Comparison of ENCODE assay signal across 27 cellular contexts in genomic region chr3:57089043-57089442, GRCh38. TPM values are rescaled to one million over a fixed set of nuclear protein-coding genes. Genes with fewer than 3 reads are reported as not detected.
A peak's percentile ranks its signal among the peaks of the same experiment; 100 is the strongest.
DNase-seq lines count a peak whose midpoint lies in the region; ATAC-seq, FAIRE-seq and TF ChIP-seq lines count a peak whose summit lies in the region.
"Had no signal": no experiment of that assay in that cellular context is flagged by ENCODE, and none has a peak within 500 bp of the region (broad histone marks: within the 10 kb centered on the region; RNA-seq: fewer than 3 reads in every experiment).

No MANE protein-coding gene starts in this region.

- H3K79me2 ChIP-seq in HepG2 (ENCODE audit: insufficient read depth, low read length) = no peaks in the 10 kb centered on the region

- no peak for TF ChIP-seq RAD21 in HepG2 (CRISPR knock-in tag; IDR thresholded peaks at IDR 0.05)

- peak; percentile 15 for FAIRE-seq in HepG2 (lab: Jason Lieb, UNC)
- FAIRE-seq: A549, D721Med, GM12878, GM19239, H1 had no signal

- no peaks in the 10 kb centered on the region for H4K20me1 ChIP-seq in HepG2 (ENCODE audit: insufficient read depth, low read length)
- H4K20me1 ChIP-seq: BLaER1 treated with 17β-estradiol and CSF1 and Interleukin-3, amounts not matched to agents 10 nM and 100 nM had no signal

- no peak overlapping the region for H3K4me3 Mint-ChIP-seq in neural crest cell
- H3K4me3 Mint-ChIP-seq: CD14-positive monocyte; CD4-positive, alpha-beta T cell; CD8-positive, alpha-beta memory T cell had no signal

- peak overlapping the region; percentile 81 for H3K27ac Mint-ChIP-seq in neural crest cell (ENCODE audit: unreplicated experiment)
- H3K27ac Mint-ChIP-seq: CD4-positive, alpha-beta T cell; CD8-positive, alpha-beta memory T cell had no signal

- peak overlapping the region; percentile 8; the same call in 1 of the 2 replicates for H3K4me2 ChIP-seq in HepG2 (ENCODE audit: low read depth, low read length)
- H3K4me2 ChIP-seq: A549; BLaER1 treated with 17β-estradiol and CSF1 and Interleukin-3, amounts not matched to agents 10 nM and 100 nM had no signal

- CTCF ChIA-PET in HepG2 (lab: Yijun Ruan, JAX; ENCODE audit: low intra/inter-chr PET ratio, low total read pairs) = no interaction called here

- DNase-seq in HepG2 (ENCODE audit: low spot score) (peak; percentile 40), right lobe of liver (no peak), left kidney (ENCODE audit: low read depth, low spot score) (peak; percentile 44), neural crest cell (ENCODE audit: low read depth, low spot score) (no peak), SK-N-DZ (ENCODE audit: low spot score) (no peak)
- DNase-seq: 8988T; ACHN; AML-193; BE2C; CD4-positive, alpha-beta T cell; CD8-positive, alpha-beta memory T cell; DMS 273 treated with DMSO at 0.1 percent for 48 hours; DMS79; EL; GDM1; GM23248; H7; HCEC 1CT had no signal

- ATAC-seq in HepG2 (peak; percentile 86), right lobe of liver (no peak), HG02884 (IDR thresholded peaks at IDR 0.05; ENCODE audit: unreplicated experiment) (no peak), HG02852 (IDR thresholded peaks at IDR 0.05; ENCODE audit: unreplicated experiment) (no peak)
- ATAC-seq: A549, GM12878 had no signal

- no peaks in the 10 kb centered on the region for H3K9me3 ChIP-seq in HepG2 (ENCODE audit: low read length)
- no peaks in the 10 kb centered on the region for H3K9me3 ChIP-seq in right lobe of liver
- H3K9me3 ChIP-seq: A549; BE2C; BLaER1 treated with 17β-estradiol and CSF1 and Interleukin-3, amounts not matched to agents 10 nM and 100 nM had no signal

- intact Hi-C loops in HepG2 (cut with micrococcal nuclease; ENCODE audit: unreplicated experiment) = no loop called here
- intact Hi-C loops in right lobe of liver (cut with DNase I) = no loop called here

- TF ChIP-seq EP300 in HepG2 (IDR thresholded peaks at IDR 0.05; ENCODE audit: low read depth in 2 of 2, low read length in 2 of 2) (no peak), HepG2 (CRISPR knock-in tag; IDR thresholded peaks at IDR 0.05; ENCODE audit: borderline replicate concordance) (no peak)

- H3K27ac ChIP-seq in HepG2 (ENCODE audit: extremely low read length, insufficient read depth, low read length) (no peak overlapping the region), right lobe of liver (no peak overlapping the region)
- H3K27ac ChIP-seq: A549; BLaER1 treated with 17β-estradiol and CSF1 and Interleukin-3, amounts not matched to agents 10 nM and 100 nM; GM23248 had no signal

- no peak overlapping the region for H3K4me3 ChIP-seq in HepG2 (replicated peaks in 1 of 3; ENCODE audit: insufficient read depth in 1 of 3, low read depth in 2 of 3, low read length in 3 of 3)
- no peak overlapping the region for H3K4me3 ChIP-seq in right lobe of liver
- H3K4me3 ChIP-seq: A549; BLaER1 treated with 17β-estradiol and CSF1 and Interleukin-3, amounts not matched to agents 10 nM and 100 nM; GM12878; GM23248 had no signal

- H3K4me1 Mint-ChIP-seq in neural crest cell = peaks cover 26% of the 10 kb centered on the region
- H3K4me1 Mint-ChIP-seq: CD8-positive, alpha-beta memory T cell had no signal

- H3K4me1 ChIP-seq in HepG2 (ENCODE audit: insufficient read depth, low read length) (peaks cover 45% of the 10 kb centered on the region), right lobe of liver (no peaks in the 10 kb centered on the region)
- H3K4me1 ChIP-seq: A549, BE2C had no signal

- H3K36me3 Mint-ChIP-seq in neural crest cell (ENCODE audit: low read depth) = peaks cover 8% of the 10 kb centered on the region
- H3K36me3 Mint-ChIP-seq: CD8-positive, alpha-beta memory T cell had no signal

- TF ChIP-seq POLR2A in HepG2 (IDR thresholded peaks at IDR 0.05; ENCODE audit: insufficient read depth in 1 of 2, low read depth in 2 of 2, low read length in 2 of 2) (no peak), right lobe of liver (IDR thresholded peaks at IDR 0.05) (no peak)

- H3K9me3 Mint-ChIP-seq in neural crest cell = no peaks in the 10 kb centered on the region
- H3K9me3 Mint-ChIP-seq: CD14-positive monocyte; CD4-positive, alpha-beta T cell; CD8-positive, alpha-beta memory T cell had no signal

- H3K9ac ChIP-seq in HepG2 (ENCODE audit: insufficient read depth, low read depth, low read length) = no peak overlapping the region
- H3K9ac ChIP-seq: BLaER1 treated with 17β-estradiol and CSF1 and Interleukin-3, amounts not matched to agents 10 nM and 100 nM; GM23248 had no signal

- in situ Hi-C loops in HepG2 (cut with HindIII; ENCODE audit: extremely low pct_ligation_motif_present, low pct_unique_long_range_greater_than_20kb) = loop anchor here (10.0 kb wide), 1 partner anchor 94 kb away; no protein-coding TSS in a partner anchor

- no TSS peak for BruUV-seq in HepG2 (replicated peaks; lab: Mats Ljungman, UMichigan)

- TF ChIP-seq CTCF in HepG2 (CRISPR knock-in tag; IDR thresholded peaks at IDR 0.05) (no peak), right lobe of liver (IDR thresholded peaks at IDR 0.05) (no peak), neural crest cell (conservative IDR thresholded peaks at IDR 0.05) (no peak)

- H3K36me3 ChIP-seq in HepG2 (replicated peaks in 1 of 2; ENCODE audit: control insufficient read depth in 1 of 2, insufficient read depth in 2 of 2, low read length in 2 of 2) (no peaks in the 10 kb centered on the region), right lobe of liver (no peaks in the 10 kb centered on the region)
- H3K36me3 ChIP-seq: BE2C; BLaER1 treated with 17β-estradiol and CSF1 and Interleukin-3, amounts not matched to agents 10 nM and 100 nM had no signal

- H3K27me3 Mint-ChIP-seq in neural crest cell (ENCODE audit: low read depth) = no peaks in the 10 kb centered on the region

- peaks cover under 1 to 2% of the 10 kb centered on the region in 2 experiments; a peak in 3 of 5 replicates for H3K27me3 ChIP-seq in HepG2 (ENCODE audit: control insufficient read depth in 1 of 2, insufficient read depth in 2 of 2, low read length in 2 of 2)
- H3K27me3 ChIP-seq in right lobe of liver = no peaks in the 10 kb centered on the region
- H3K27me3 ChIP-seq: BE2C; BLaER1 treated with 17β-estradiol and CSF1 and Interleukin-3, amounts not matched to agents 10 nM and 100 nM had no signal

- POLR2A ChIA-PET in HepG2 (lab: Yijun Ruan, JAX) = no interaction called here

- H2AFZ ChIP-seq in HepG2 (ENCODE audit: low read length) = no peak overlapping the region
- H2AFZ ChIP-seq: GM23248 had no signal

- WGBS in HepG2 (ENCODE audit: low lambda C conversion rate) = 4% methylated on average over 4 of the region's 4 CpGs
- 76% methylated on average over 4 of the region's 4 CpGs for WGBS in right lobe of liver (ENCODE audit: insufficient coverage, low coverage, low lambda C conversion rate, missing lambda C conversion rate)

TF ChIP-seq in HepG2, 621 proteins besides CTCF, POLR2A, EP300 and RAD21 (continues in another document):
- no peak for TF ChIP-seq ZNF296 (CRISPR knock-in tag; conservative IDR thresholded peaks at IDR 0.05)
- TF ChIP-seq, protein P1, sequence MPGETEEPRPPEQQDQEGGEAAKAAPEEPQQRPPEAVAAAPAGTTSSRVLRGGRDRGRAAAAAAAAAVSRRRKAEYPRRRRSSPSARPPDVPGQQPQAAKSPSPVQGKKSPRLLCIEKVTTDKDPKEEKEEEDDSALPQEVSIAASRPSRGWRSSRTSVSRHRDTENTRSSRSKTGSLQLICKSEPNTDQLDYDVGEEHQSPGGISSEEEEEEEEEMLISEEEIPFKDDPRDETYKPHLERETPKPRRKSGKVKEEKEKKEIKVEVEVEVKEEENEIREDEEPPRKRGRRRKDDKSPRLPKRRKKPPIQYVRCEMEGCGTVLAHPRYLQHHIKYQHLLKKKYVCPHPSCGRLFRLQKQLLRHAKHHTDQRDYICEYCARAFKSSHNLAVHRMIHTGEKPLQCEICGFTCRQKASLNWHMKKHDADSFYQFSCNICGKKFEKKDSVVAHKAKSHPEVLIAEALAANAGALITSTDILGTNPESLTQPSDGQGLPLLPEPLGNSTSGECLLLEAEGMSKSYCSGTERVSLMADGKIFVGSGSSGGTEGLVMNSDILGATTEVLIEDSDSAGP (CRISPR knock-in tag; IDR thresholded peaks at IDR 0.05; ENCODE audit: borderline replicate concordance) = 0 out of 2 replicates have a peak, but pooled peaks have one; percentile 49
- no peak for TF ChIP-seq NFYB (CRISPR knock-in tag; IDR thresholded peaks at IDR 0.05)
- TF ChIP-seq MAF1 (CRISPR knock-in tag; IDR thresholded peaks at IDR 0.05; ENCODE audit: borderline replicate concordance) = no peak
- 0 out of 2 replicates have a peak, but pooled peaks have one; percentile 7 for TF ChIP-seq MAFF (IDR thresholded peaks at IDR 0.05; ENCODE audit: low read depth, low read length)
- TF ChIP-seq RFXANK (CRISPR knock-in tag; IDR thresholded peaks at IDR 0.05) = no peak
- 0 out of 2 replicates have a peak, but pooled peaks have one; percentile 14 for TF ChIP-seq SAP130 (CRISPR knock-in tag; IDR thresholded peaks at IDR 0.05; ENCODE audit: low read depth)

RNA-seq across cellular contexts. Expression of gene SPATA12, which starts 28.6 kb away (rescaled TPM):
- 0.09 TPM in 1 of 2 replicates, not detected in the other for total RNA-seq in HepG2 (2016; rRNA removed; fragmentation: Illumina TruSeq; extraction: Trizol)
- not detected in 2 replicates for total RNA-seq in HepG2 (2016; cell fraction: cytosol; rRNA removed; fragmentation: Illumina TruSeq; extraction: Trizol; ENCODE audit: low read depth)
- total RNA-seq in HepG2 (2016; cell fraction: insoluble cytoplasmic fraction; rRNA removed; fragmentation: Illumina TruSeq; extraction: Trizol) = 0.04 TPM in 1 of 2 replicates, not detected in the other
- 0.12 TPM in 1 of 2 replicates, not detected in the other for total RNA-seq in HepG2 (2016; cell fraction: membrane; rRNA removed; fragmentation: Illumina TruSeq; extraction: Trizol)
- not detected in 2 replicates for total RNA-seq in HepG2 (2016; cell fraction: nucleus; rRNA removed; fragmentation: Illumina TruSeq; extraction: Trizol)
- polyA plus RNA-seq in HepG2 (2011; rRNA removed) = 0.16 and 0.25 TPM in 2 replicates
- 0.08 and 0.09 TPM in 2 replicates for polyA plus RNA-seq in HepG2 (2011; cell fraction: cytosol; rRNA removed)
- 0.06 and 0.14 TPM in 2 replicates for polyA plus RNA-seq in HepG2 (2011; cell fraction: nucleus; rRNA removed)
- not detected in 2 replicates for polyA plus RNA-seq in HepG2 (2012)
- polyA plus RNA-seq in HepG2 (2016; cell fraction: cytosol; fragmentation: Illumina TruSeq; extraction: Trizol; ENCODE audit: low read depth) = not detected in 2 replicates
- not detected in 2 replicates for polyA plus RNA-seq in HepG2 (2016; cell fraction: insoluble cytoplasmic fraction; fragmentation: Illumina TruSeq; extraction: Trizol; ENCODE audit: low read depth)
- not detected in 2 replicates for polyA plus RNA-seq in HepG2 (2016; cell fraction: membrane; fragmentation: Illumina TruSeq; extraction: Trizol; ENCODE audit: low read depth)
- polyA plus RNA-seq in HepG2 (2016; cell fraction: nucleus; fragmentation: Illumina TruSeq; extraction: Trizol; ENCODE audit: insufficient read depth, low read depth) = not detected in 2 replicates
- 0.26 and 0.35 TPM in 2 replicates for polyA minus RNA-seq in HepG2 (2011; rRNA and poly(A)+ RNA removed; ENCODE audit: low replicate concordance)
- polyA minus RNA-seq in HepG2 (2011; cell fraction: cytosol; rRNA and poly(A)+ RNA removed) = not detected in 2 replicates
- polyA minus RNA-seq in HepG2 (2011; cell fraction: nucleus; rRNA and poly(A)+ RNA removed) = 0.13 TPM in 1 of 2 replicates, not detected in the other
- under 1 TPM in 1 of 6 experiments, not detected in 5; 0.09 TPM for total RNA-seq in right lobe of liver
- not detected in 2 replicates for total RNA-seq in neural crest cell
- not detected in 2 replicates for polyA plus RNA-seq in SK-N-DZ (2014; cell fraction: cytosol; rRNA removed)
- polyA plus RNA-seq in SK-N-DZ (2014; cell fraction: nucleus; rRNA removed) = not detected in 2 replicates
- total RNA-seq: CD4-positive, alpha-beta T cell; CD8-positive, alpha-beta memory T cell; GM23248 had no signal
- polyA plus RNA-seq: CD8-positive, alpha-beta memory T cell; GM23248 had no signal

Comparison
In these comparisons a context has a peak if more than half of its experiments do, and no peak if none do; other contexts are left out.
1. DNase-seq: peak in HepG2 (single experiment) and left kidney (single experiment); none in right lobe of liver (0 of 3), neural crest cell (single experiment) and SK-N-DZ (single experiment).